Comparison of ENCODE assay signal across 8 cellular contexts in genomic region chr18:159037-159652, GRCh38. TPM values are rescaled to one million over a fixed set of nuclear protein-coding genes. Genes with fewer than 3 reads are reported as not detected.
DNase-seq lines count a peak whose midpoint lies in the region; ATAC-seq and TF ChIP-seq lines count a peak whose summit lies in the region.

No MANE protein-coding gene starts in this region.

- H3K79me2 ChIP-seq in hepatocyte = peaks cover 56% of the 10 kb centered on the region

- H3K9me3 Mint-ChIP-seq in activated naive CD4-positive, alpha-beta T cell treated with anti-CD3 and anti-CD28 coated beads, Interleukin-2, amount 50 U/mL, for 72 hours = no peaks in the 10 kb centered on the region

- TF ChIP-seq CTCF in hepatocyte (IDR thresholded peaks at IDR 0.05; ENCODE audit: poor library complexity) = no peak

- H3K27ac Mint-ChIP-seq in activated naive CD4-positive, alpha-beta T cell treated with anti-CD3 and anti-CD28 coated beads, Interleukin-2, amount 50 U/mL, for 72 hours = peak overlapping the region; percentile 89 to 96

- no peaks in the 10 kb centered on the region for H3K27me3 ChIP-seq in hepatocyte

- H3K27ac ChIP-seq in hepatocyte (peak overlapping the region; percentile 96), skin epidermis (peak overlapping the region; percentile 76 to 95 (median 87))

- DNase-seq in DMS53 (lab: John Stamatoyannopoulos, UW) = peak; percentile 68
- no peak for DNase-seq in DMS53 treated with DMSO at 0.1 percent for 48 hours (lab: John Stamatoyannopoulos, UW; ENCODE audit: unreplicated experiment)
- DNase-seq in HuH-7.5 (ENCODE audit: low spot score) = peak; percentile 40
- DNase-seq in activated naive CD4-positive, alpha-beta T cell treated with anti-CD3 and anti-CD28 coated beads, Interleukin-2, amount 50 U/mL, for 72 hours (ENCODE audit: low spot score in 2 of 2) = peak in 1 of 2 donors; percentile 5
- DNase-seq in hepatocyte (ENCODE audit: low spot score) = peak; percentile 17
- no peak for DNase-seq in stimulated activated CD4-positive, alpha-beta T cell treated with anti-CD3 and anti-CD28 coated beads, Interleukin-4, amount 100 ng/mL, for 24 hours

- peaks cover 16% of the 10 kb centered on the region for H3K4me1 ChIP-seq in hepatocyte (ENCODE audit: insufficient read depth)

- peak overlapping the region; percentile 75 for H2AFZ ChIP-seq in hepatocyte

- peaks cover 7 to 13% of the 10 kb centered on the region in 2 donors for H3K36me3 Mint-ChIP-seq in activated naive CD4-positive, alpha-beta T cell treated with anti-CD3 and anti-CD28 coated beads, Interleukin-2, amount 50 U/mL, for 72 hours

- H3K9me2 ChIP-seq in hepatocyte (replicated peaks; ENCODE audit: insufficient read depth) = no peaks in the 10 kb centered on the region

- peak overlapping the region; percentile 74 for H3K4me3 ChIP-seq in hepatocyte
- peak overlapping the region; percentile 74 to 100 (median 99) for H3K4me3 ChIP-seq in skin epidermis

- peaks cover 18% of the 10 kb centered on the region for H4K20me1 ChIP-seq in hepatocyte (ENCODE audit: insufficient read depth, poor library complexity, severe bottlenecking)

- no peaks in the 10 kb centered on the region for H3K9me3 ChIP-seq in hepatocyte (ENCODE audit: low read depth)

- H3K36me3 ChIP-seq in hepatocyte (replicated peaks; ENCODE audit: insufficient read depth, low read depth) = no peaks in the 10 kb centered on the region

- ATAC-seq in activated naive CD4-positive, alpha-beta T cell treated with anti-CD3 and anti-CD28 coated beads, Interleukin-2, amount 50 U/mL, for 72 hours = no peak
- no peak for ATAC-seq in GM19328 (IDR thresholded peaks at IDR 0.05; ENCODE audit: unreplicated experiment)

- peak overlapping the region; percentile 72 for H3K4me2 ChIP-seq in hepatocyte

- WGBS in hepatocyte (ENCODE audit: low lambda C conversion rate, missing lambda C conversion rate) = 4% methylated on average over 23 of the region's 23 CpGs

RNA-seq across cellular contexts. Expression of gene USP14, which starts 0.8 kb away (rescaled TPM):
- total RNA-seq in activated naive CD4-positive, alpha-beta T cell treated with anti-CD3 and anti-CD28 coated beads, Interleukin-2, amount 50 U/mL, for 72 hours = 10 to 100 TPM; 79.3 to 86.9 TPM
- 30.3 and 37.5 TPM in 2 replicates for total RNA-seq in hepatocyte
- polyA plus RNA-seq in hepatocyte = 47.5 and 51.3 TPM in 2 replicates

Comparison
In these comparisons a context has a peak if more than half of its experiments do, and no peak if none do; other contexts are left out.
1. DNase-seq: peak in DMS53 (single experiment), HuH-7.5 (single experiment) and hepatocyte (single experiment); none in DMS53 treated with DMSO at 0.1 percent for 48 hours (single experiment) and stimulated activated CD4-positive, alpha-beta T cell treated with anti-CD3 and anti-CD28 coated beads, Interleukin-4, amount 100 ng/mL, for 24 hours (single experiment).